Comparison of ENCODE assay signal across 24 cellular contexts in the genomic region with DNA sequence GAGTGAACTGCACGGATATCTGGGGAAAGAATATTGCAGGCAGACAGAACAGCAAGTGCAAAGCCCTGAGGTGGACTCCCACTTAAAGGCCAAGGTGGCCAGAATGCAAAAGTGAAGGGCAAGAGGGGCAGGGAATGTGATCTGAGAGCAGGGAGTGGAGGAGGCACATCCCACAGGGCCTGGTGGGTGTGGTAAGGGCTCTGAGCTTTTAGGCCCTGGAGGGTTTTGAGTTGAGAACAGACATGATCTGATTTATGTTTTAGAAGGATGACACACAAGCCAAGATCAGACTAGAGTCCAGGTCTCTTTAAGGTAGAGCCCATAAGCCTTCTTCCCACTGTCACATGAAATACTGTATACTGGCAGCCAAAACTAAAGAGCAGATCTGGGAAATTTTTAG.
DNase-seq lines count a peak whose midpoint lies in the region; ATAC-seq, FAIRE-seq and TF ChIP-seq lines count a peak whose summit lies in the region.
"Had no signal": no experiment of that assay in that cellular context is flagged by ENCODE, and none has a peak within 500 bp of the region (broad histone marks: within the 10 kb centered on the region; RNA-seq: fewer than 3 reads in every experiment).

No MANE protein-coding gene starts in this region.

- FAIRE-seq in H54 (lab: Jason Lieb, UNC), result peak; percentile 30
- FAIRE-seq: TTC549 had no signal

- peak; percentile 61 for ATAC-seq in esophagus mucosa
- ATAC-seq in HG03039 (IDR thresholded peaks at IDR 0.05; ENCODE audit: unreplicated experiment), result no peak
- ATAC-seq: activated CD8-positive, alpha-beta memory T cell treated with anti-CD3 and anti-CD28 coated beads, Interleukin-2, amount 10 ng/mL, durations not matched to agents 7 days and 5 days; CD8-positive, alpha-beta T cell; left ventricle myocardium superior; right lobe of liver; Right ventricle myocardium inferior; stimulated activated naive B cell treated with anti-CD40 and anti-IgM and Interleukin-4, amounts not matched to agents 10 μg/mL and 1 μg/mL and 100 μg/mL, for 72 hours had no signal

- DNase-seq in H54 (ENCODE audit: insufficient read length, low spot score) (no peak), RWPE1 (ENCODE audit: low spot score) (peak; percentile 36), osteocyte (ENCODE audit: extremely low spot score, unreplicated experiment) (no peak), posterior vena cava (ENCODE audit: low spot score) (no peak), kidney glomerular epithelial cell (lab: John Stamatoyannopoulos, UW) (no peak), NK-92 (lab: John Stamatoyannopoulos, UW; ENCODE audit: unreplicated experiment) (no peak)
- DNase-seq: activated CD4-positive, alpha-beta T cell treated with anti-CD3 and anti-CD28 coated beads for 4 hours; activated CD8-positive, alpha-beta memory T cell treated with anti-CD3 and anti-CD28 coated beads, Interleukin-2, amount 10 ng/mL, durations not matched to agents 7 days and 5 days; CD8-positive, alpha-beta T cell; DMS79; glutamatergic neuron; left ventricle myocardium superior; NCI-H1436; NCI-H2227 treated with DMSO at 0.1 percent for 48 hours; nucleus accumbens; right lobe of liver; stimulated activated naive B cell treated with anti-CD40 and anti-IgM and Interleukin-4, amounts not matched to agents 10 μg/mL and 1 μg/mL and 100 μg/mL, for 72 hours; SW 1271; thyroid gland had no signal

- H3K27ac ChIP-seq in RWPE1, result peak overlapping the region; percentile 62
- H3K27ac ChIP-seq: esophagus muscularis mucosa, right lobe of liver, thyroid gland had no signal

- intact Hi-C loops in posterior vena cava (cut with DNase I), result loop anchor here in 1 of 2 donors (10.0 kb wide), 1 partner anchor 288 kb away; the partner anchor contains the start of gene SLC38A2

- H3K27ac Mint-ChIP-seq in osteocyte (ENCODE audit: unreplicated experiment), result peak overlapping the region; percentile 35
- H3K27ac Mint-ChIP-seq: activated CD8-positive, alpha-beta memory T cell treated with anti-CD3 and anti-CD28 coated beads, Interleukin-2, amount 10 ng/mL, durations not matched to agents 7 days and 5 days; CD8-positive, alpha-beta T cell; stimulated activated naive B cell treated with anti-CD40 and anti-IgM and Interleukin-4, amounts not matched to agents 10 μg/mL and 1 μg/mL and 100 μg/mL, for 72 hours had no signal

- no peaks in the 10 kb centered on the region for H3K27me3 Mint-ChIP-seq in osteocyte (ENCODE audit: unreplicated experiment)
- H3K27me3 Mint-ChIP-seq: activated CD8-positive, alpha-beta memory T cell treated with anti-CD3 and anti-CD28 coated beads, Interleukin-2, amount 10 ng/mL, durations not matched to agents 7 days and 5 days; stimulated activated naive B cell treated with anti-CD40 and anti-IgM and Interleukin-4, amounts not matched to agents 10 μg/mL and 1 μg/mL and 100 μg/mL, for 72 hours had no signal

- H3K4me1 Mint-ChIP-seq in osteocyte (ENCODE audit: unreplicated experiment), result peaks cover 70% of the 10 kb centered on the region

- CTCF ChIA-PET in RWPE1 (lab: Yijun Ruan, JAX), result interaction anchor here (0.6 kb wide), 1 partner anchor 96 kb away, joined by 3 read pairs; no protein-coding TSS in a partner anchor

- TF ChIP-seq CTCF in RWPE1 (conservative IDR thresholded peaks at IDR 0.05; ENCODE audit: low read depth), result no peak
- no peak for TF ChIP-seq CTCF in osteocyte (IDR thresholded peaks at IDR 0.05)

- no peak for TF ChIP-seq POLR2A in H54 (IDR thresholded peaks at IDR 0.05; ENCODE audit: low read depth, low read length)

- H3K4me3 Mint-ChIP-seq in osteocyte (ENCODE audit: unreplicated experiment), result no peak overlapping the region
- H3K4me3 Mint-ChIP-seq: activated CD8-positive, alpha-beta memory T cell treated with anti-CD3 and anti-CD28 coated beads, Interleukin-2, amount 10 ng/mL, durations not matched to agents 7 days and 5 days; CD8-positive, alpha-beta T cell; stimulated activated naive B cell treated with anti-CD40 and anti-IgM and Interleukin-4, amounts not matched to agents 10 μg/mL and 1 μg/mL and 100 μg/mL, for 72 hours had no signal

- no peaks in the 10 kb centered on the region for H3K9me3 Mint-ChIP-seq in osteocyte (ENCODE audit: unreplicated experiment)
- H3K9me3 Mint-ChIP-seq: CD8-positive, alpha-beta T cell; stimulated activated naive B cell treated with anti-CD40 and anti-IgM and Interleukin-4, amounts not matched to agents 10 μg/mL and 1 μg/mL and 100 μg/mL, for 72 hours had no signal

- no peaks in the 10 kb centered on the region for H3K36me3 Mint-ChIP-seq in osteocyte (ENCODE audit: unreplicated experiment)
- H3K36me3 Mint-ChIP-seq: activated CD8-positive, alpha-beta memory T cell treated with anti-CD3 and anti-CD28 coated beads, Interleukin-2, amount 10 ng/mL, durations not matched to agents 7 days and 5 days; CD8-positive, alpha-beta T cell; stimulated activated naive B cell treated with anti-CD40 and anti-IgM and Interleukin-4, amounts not matched to agents 10 μg/mL and 1 μg/mL and 100 μg/mL, for 72 hours had no signal

- POLR2A ChIA-PET in RWPE1 (lab: Yijun Ruan, JAX; ENCODE audit: low non-redundant PET), result no interaction called here
